ENCODE assay signal across 30 cellular contexts in genomic region chr2:58740381-58740780, GRCh38.
"Had no signal": no experiment of that assay in that cellular context is flagged by ENCODE, and none has a peak within 500 bp of the region (broad histone marks: within the 10 kb centered on the region; RNA-seq: fewer than 3 reads in every experiment).

No MANE protein-coding gene starts in this region.

- H3K4me1 ChIP-seq: colonic mucosa, gastroesophageal sphincter, psoas muscle, right atrium auricular region, uterus had no signal

- H2AFZ ChIP-seq: hepatocyte had no signal

- DNase-seq: activated CD4-positive, alpha-beta T cell treated with anti-CD3 and anti-CD28 coated beads for 4 hours; activated CD4-positive, alpha-beta T cell treated with anti-CD3 and anti-CD28 coated beads, Interleukin-2, amount 50 U/mL, for 4 hours; activated effector memory CD4-positive, alpha-beta T cell treated with Interleukin-2 at 50 U/mL for 16 hours; activated naive CD4-positive, alpha-beta T cell treated with Interleukin-2 at 50 U/mL for 16 hours; activated T-cell treated with anti-CD3 and anti-CD28 coated beads for 4 hours; anterior cingulate cortex; cerebellar nuclear complex; colonic mucosa; effector memory CD8-positive, alpha-beta T cell; islet precursor cell; left cardiac atrium; left ventricle myocardium superior; naive B cell; nephron progenitor cell; ovary; psoas muscle; stimulated activated CD4-positive, alpha-beta T cell treated with anti-CD3 and anti-CD28 coated beads, Interleukin-1b, Interleukin-23, amount 100 ng/mL, for 48 hours; stimulated activated CD4-positive, alpha-beta T cell treated with anti-CD3 and anti-CD28 coated beads, Interleukin-4, amount 100 ng/mL, for 4 hours; stimulated activated CD8-positive, alpha-beta memory T cell treated with anti-CD3 and anti-CD28 coated beads, Interleukin-4, amount 100 ng/mL, for 48 hours; stimulated activated naive CD8-positive, alpha-beta T cell treated with anti-CD3 and anti-CD28 coated beads, Interleukin-15, amount 100 ng/mL, for 72 hours; substantia nigra; T-helper 1 cell; uterus had no signal

- H3K27ac ChIP-seq: cardiac muscle cell, colonic mucosa, gastroesophageal sphincter, hepatocyte, neutrophil, ovary, psoas muscle, right atrium auricular region, uterus had no signal

- H3K36me3 ChIP-seq: cardiac muscle cell, colonic mucosa, gastroesophageal sphincter, neutrophil, ovary, right atrium auricular region, uterus had no signal

- H3K27me3 ChIP-seq: cardiac muscle cell, colonic mucosa, gastroesophageal sphincter, hepatocyte, neutrophil, ovary, right atrium auricular region, uterus had no signal

- H3K4me2 ChIP-seq: hepatocyte, smooth muscle cell had no signal

- H3K9me3 ChIP-seq: colonic mucosa, gastroesophageal sphincter, neutrophil, ovary, psoas muscle, right atrium auricular region, uterus had no signal

- H3K4me3 ChIP-seq: cardiac muscle cell, colonic mucosa, gastroesophageal sphincter, hepatocyte, ovary, psoas muscle, right atrium auricular region, smooth muscle cell, uterus had no signal

- ATAC-seq: effector memory CD8-positive, alpha-beta T cell; gastroesophageal sphincter; left cardiac atrium; left ventricle myocardium superior; psoas muscle; stimulated activated memory B cell treated with anti-CD40 and anti-IgM and Interleukin-4, amounts not matched to agents 10 μg/mL and 1 μg/mL and 100 μg/mL, for 72 hours; stimulated activated naive CD8-positive, alpha-beta T cell treated with anti-CD3 and anti-CD28 coated beads, Interleukin-15, amount 100 ng/mL, for 72 hours had no signal
